In the genomic region with DNA sequence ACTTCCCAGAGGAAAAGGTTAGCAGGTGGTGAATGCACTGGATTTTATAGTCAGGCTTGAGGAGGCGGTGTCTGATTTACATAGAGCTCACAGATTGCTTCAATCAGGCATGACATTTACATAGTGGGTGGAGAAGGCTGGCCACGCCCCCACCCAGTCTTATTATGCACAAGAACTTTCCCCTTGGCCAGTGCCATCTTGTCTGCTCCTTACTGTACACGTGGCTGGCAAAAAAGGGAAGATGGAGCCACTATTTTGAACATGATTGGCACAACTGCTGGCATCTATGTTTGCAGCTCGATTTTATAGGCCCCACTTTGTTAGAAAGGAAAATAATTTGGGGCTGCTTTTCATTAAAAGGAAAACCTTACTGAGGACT, we compare ENCODE assay signal across 9 cellular contexts. TPM values are rescaled to one million over a fixed set of nuclear protein-coding genes. Genes with fewer than 3 reads are reported as not detected.
DNase-seq lines count a peak whose midpoint lies in the region; ATAC-seq lines count a peak whose summit lies in the region.
"Had no signal": no experiment of that assay in that cellular context is flagged by ENCODE, and none has a peak within 500 bp of the region (broad histone marks: within the 10 kb centered on the region; RNA-seq: fewer than 3 reads in every experiment).

No MANE protein-coding gene starts in this region.

- DNase-seq in activated naive CD4-positive, alpha-beta T cell treated with anti-CD3 and anti-CD28 coated beads, Interleukin-2, amount 10 ng/mL, durations not matched to agents 7 days and 5 days = peak; percentile 61
- no peak for DNase-seq in activated naive CD4-positive, alpha-beta T cell (lab: John Stamatoyannopoulos, UW)
- peak; percentile 56 to 59 for DNase-seq in NCI-H187 (lab: John Stamatoyannopoulos, UW)
- no peak for DNase-seq in activated naive CD8-positive, alpha-beta T cell treated with anti-CD3 and anti-CD28 coated beads, Interleukin-2, amount 10 ng/mL, durations not matched to agents 7 days and 5 days
- DNase-seq in stimulated activated CD4-positive, alpha-beta T cell treated with anti-CD3 and anti-CD28 coated beads, Interleukin-4, amount 100 ng/mL, for 24 hours = peak; percentile 19
- DNase-seq in effector CD4-positive, alpha-beta T cell = no peak
- DNase-seq: T-helper 1 cell had no signal

- peak; percentile 70 for ATAC-seq in activated naive CD8-positive, alpha-beta T cell treated with anti-CD3 and anti-CD28 coated beads, Interleukin-2, amount 10 ng/mL, durations not matched to agents 7 days and 5 days (ENCODE audit: low read depth)
- no peak for ATAC-seq in stimulated activated memory B cell treated with anti-CD40 and anti-IgM and Interleukin-4, amounts not matched to agents 10 μg/mL and 1 μg/mL and 100 μg/mL, for 72 hours
- no peak for ATAC-seq in HG02852 (IDR thresholded peaks at IDR 0.05; ENCODE audit: unreplicated experiment)

- peaks cover 2% of the 10 kb centered on the region for H3K36me3 Mint-ChIP-seq in activated naive CD4-positive, alpha-beta T cell treated with anti-CD3 and anti-CD28 coated beads, Interleukin-2, amount 10 ng/mL, durations not matched to agents 7 days and 5 days
- H3K36me3 Mint-ChIP-seq in activated naive CD8-positive, alpha-beta T cell treated with anti-CD3 and anti-CD28 coated beads, Interleukin-2, amount 10 ng/mL, durations not matched to agents 7 days and 5 days = no peaks in the 10 kb centered on the region
- H3K36me3 Mint-ChIP-seq in stimulated activated memory B cell treated with anti-CD40 and anti-IgM and Interleukin-4, amounts not matched to agents 10 μg/mL and 1 μg/mL and 100 μg/mL, for 72 hours = no peaks in the 10 kb centered on the region

- CTCF ChIA-PET in activated naive CD4-positive, alpha-beta T cell treated with anti-CD3 and anti-CD28 coated beads, Interleukin-2, amount 10 ng/mL, durations not matched to agents 7 days and 5 days (lab: Charles Lee) = interaction anchor here (0.8 kb wide), 1 partner anchor 24 kb away, joined by 3 read pairs; no protein-coding TSS in a partner anchor

- peaks cover 13% of the 10 kb centered on the region for H3K27me3 Mint-ChIP-seq in activated naive CD4-positive, alpha-beta T cell treated with anti-CD3 and anti-CD28 coated beads, Interleukin-2, amount 10 ng/mL, durations not matched to agents 7 days and 5 days
- H3K27me3 Mint-ChIP-seq in activated naive CD8-positive, alpha-beta T cell treated with anti-CD3 and anti-CD28 coated beads, Interleukin-2, amount 10 ng/mL, durations not matched to agents 7 days and 5 days = peaks cover 2% of the 10 kb centered on the region
- H3K27me3 Mint-ChIP-seq in stimulated activated memory B cell treated with anti-CD40 and anti-IgM and Interleukin-4, amounts not matched to agents 10 μg/mL and 1 μg/mL and 100 μg/mL, for 72 hours = no peaks in the 10 kb centered on the region

- H3K4me3 Mint-ChIP-seq in activated naive CD4-positive, alpha-beta T cell treated with anti-CD3 and anti-CD28 coated beads, Interleukin-2, amount 10 ng/mL, durations not matched to agents 7 days and 5 days = no peak overlapping the region
- H3K4me3 Mint-ChIP-seq in activated naive CD8-positive, alpha-beta T cell treated with anti-CD3 and anti-CD28 coated beads, Interleukin-2, amount 10 ng/mL, durations not matched to agents 7 days and 5 days = peak overlapping the region; percentile 29
- no peak overlapping the region for H3K4me3 Mint-ChIP-seq in stimulated activated memory B cell treated with anti-CD40 and anti-IgM and Interleukin-4, amounts not matched to agents 10 μg/mL and 1 μg/mL and 100 μg/mL, for 72 hours

- H3K9me3 Mint-ChIP-seq in activated naive CD4-positive, alpha-beta T cell treated with anti-CD3 and anti-CD28 coated beads, Interleukin-2, amount 10 ng/mL, durations not matched to agents 7 days and 5 days = peaks cover 3% of the 10 kb centered on the region
- H3K9me3 Mint-ChIP-seq in activated naive CD8-positive, alpha-beta T cell treated with anti-CD3 and anti-CD28 coated beads, Interleukin-2, amount 10 ng/mL, durations not matched to agents 7 days and 5 days = peaks cover 4% of the 10 kb centered on the region
- H3K9me3 Mint-ChIP-seq in stimulated activated memory B cell treated with anti-CD40 and anti-IgM and Interleukin-4, amounts not matched to agents 10 μg/mL and 1 μg/mL and 100 μg/mL, for 72 hours = peaks cover 2% of the 10 kb centered on the region

- peaks cover 37% of the 10 kb centered on the region for H3K4me1 Mint-ChIP-seq in activated naive CD4-positive, alpha-beta T cell treated with anti-CD3 and anti-CD28 coated beads, Interleukin-2, amount 10 ng/mL, durations not matched to agents 7 days and 5 days
- peaks cover 28% of the 10 kb centered on the region for H3K4me1 Mint-ChIP-seq in activated naive CD8-positive, alpha-beta T cell treated with anti-CD3 and anti-CD28 coated beads, Interleukin-2, amount 10 ng/mL, durations not matched to agents 7 days and 5 days
- H3K4me1 Mint-ChIP-seq in stimulated activated memory B cell treated with anti-CD40 and anti-IgM and Interleukin-4, amounts not matched to agents 10 μg/mL and 1 μg/mL and 100 μg/mL, for 72 hours = peaks cover 15% of the 10 kb centered on the region

- peak overlapping the region; percentile 79 for H3K27ac Mint-ChIP-seq in activated naive CD4-positive, alpha-beta T cell treated with anti-CD3 and anti-CD28 coated beads, Interleukin-2, amount 10 ng/mL, durations not matched to agents 7 days and 5 days
- peak overlapping the region; percentile 77 for H3K27ac Mint-ChIP-seq in activated naive CD8-positive, alpha-beta T cell treated with anti-CD3 and anti-CD28 coated beads, Interleukin-2, amount 10 ng/mL, durations not matched to agents 7 days and 5 days
- no peak overlapping the region for H3K27ac Mint-ChIP-seq in stimulated activated memory B cell treated with anti-CD40 and anti-IgM and Interleukin-4, amounts not matched to agents 10 μg/mL and 1 μg/mL and 100 μg/mL, for 72 hours

- POLR2A ChIA-PET in activated naive CD8-positive, alpha-beta T cell treated with anti-CD3 and anti-CD28 coated beads, Interleukin-2, amount 10 ng/mL, durations not matched to agents 7 days and 5 days (lab: Charles Lee) = interaction anchor here (1.4 kb wide), 1 partner anchor 9 kb away, joined by 3 read pairs; no protein-coding TSS in a partner anchor

RNA-seq across cellular contexts. Expression of a gene that starts 10.9 kb away (rescaled TPM):
- 10 to 100 TPM; 13.4 to 16.7 TPM for total RNA-seq in activated naive CD8-positive, alpha-beta T cell treated with anti-CD3 and anti-CD28 coated beads, Interleukin-2, amount 10 ng/mL, durations not matched to agents 7 days and 5 days

RNA-seq across cellular contexts. Expression of a gene that starts 34.8 kb away (rescaled TPM):
- 10 to 100 TPM; 20.8 to 22.1 TPM for total RNA-seq in activated naive CD8-positive, alpha-beta T cell treated with anti-CD3 and anti-CD28 coated beads, Interleukin-2, amount 10 ng/mL, durations not matched to agents 7 days and 5 days

Comparison
In these comparisons a context has a peak if more than half of its experiments do, and no peak if none do; other contexts are left out.
1. DNase-seq: peak in activated naive CD4-positive, alpha-beta T cell treated with anti-CD3 and anti-CD28 coated beads, Interleukin-2, amount 10 ng/mL, durations not matched to agents 7 days and 5 days (single experiment), NCI-H187 (2 of 2) and stimulated activated CD4-positive, alpha-beta T cell treated with anti-CD3 and anti-CD28 coated beads, Interleukin-4, amount 100 ng/mL, for 24 hours (single experiment); none in activated naive CD4-positive, alpha-beta T cell (0 of 4), activated naive CD8-positive, alpha-beta T cell treated with anti-CD3 and anti-CD28 coated beads, Interleukin-2, amount 10 ng/mL, durations not matched to agents 7 days and 5 days (single experiment) and effector CD4-positive, alpha-beta T cell (single experiment).